15 cellular contexts compared by ENCODE assay signal in the genomic region with DNA sequence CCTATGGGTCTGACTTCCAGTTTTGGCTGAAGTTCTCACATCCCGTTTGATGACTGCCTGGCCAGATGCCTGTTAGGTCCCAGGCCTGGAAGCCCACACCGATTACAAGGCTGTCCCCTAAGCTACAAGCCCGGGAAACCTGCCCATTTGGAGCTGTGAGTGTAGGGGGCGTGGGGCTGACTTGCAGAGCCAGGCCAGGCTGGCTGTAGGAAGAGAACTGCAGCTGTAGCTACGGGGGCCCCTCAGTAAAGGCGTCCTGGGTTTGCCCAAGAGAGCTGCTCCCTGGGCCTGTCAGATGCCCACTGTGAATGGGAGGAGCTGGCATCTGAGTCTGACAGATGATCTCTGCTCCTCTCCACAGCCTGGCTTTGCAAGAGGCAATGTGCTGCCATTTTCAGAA.
"Had no signal": no experiment of that assay in that cellular context is flagged by ENCODE, and none has a peak within 500 bp of the region (broad histone marks: within the 10 kb centered on the region; RNA-seq: fewer than 3 reads in every experiment).

No MANE protein-coding gene starts in this region.

- H3K27ac ChIP-seq: body of pancreas, esophagus squamous epithelium, heart left ventricle, left ventricle myocardium inferior, neural progenitor cell, right lobe of liver, suprapubic skin, upper lobe of left lung had no signal

- DNase-seq: activated CD4-positive, alpha-beta T cell treated with anti-CD3 and anti-CD28 coated beads, Interleukin-2, amount 10 ng/mL, durations not matched to agents 24 days and 14 days; activated naive CD4-positive, alpha-beta T cell treated with Interleukin-2 at 50 U/mL for 16 hours; body of pancreas; cerebellar nuclear complex; esophagus squamous epithelium; foreskin fibroblast; heart left ventricle; left ventricle myocardium inferior; right lobe of liver; stimulated activated naive CD4-positive, alpha-beta T cell; T-helper 17 cell had no signal

- H3K9me3 ChIP-seq: body of pancreas, esophagus squamous epithelium, heart left ventricle, left ventricle myocardium inferior, right lobe of liver, suprapubic skin, upper lobe of left lung had no signal

- H3K4me2 ChIP-seq: neural progenitor cell had no signal

- H2AFZ ChIP-seq: neural progenitor cell had no signal

- H3K4me3 ChIP-seq: body of pancreas, esophagus squamous epithelium, heart left ventricle, left ventricle myocardium inferior, neural progenitor cell, right lobe of liver, suprapubic skin, upper lobe of left lung had no signal

- H3K4me1 ChIP-seq: body of pancreas, esophagus squamous epithelium, heart left ventricle, left ventricle myocardium inferior, right lobe of liver, suprapubic skin, upper lobe of left lung had no signal

- H3K36me3 ChIP-seq: esophagus squamous epithelium, heart left ventricle, left ventricle myocardium inferior, neural progenitor cell, right lobe of liver, suprapubic skin, upper lobe of left lung had no signal

- ATAC-seq: body of pancreas, heart left ventricle, right lobe of liver, T-helper 17 cell, WTC11 had no signal
